1 cellular context compared by ENCODE assay signal in genomic region chr19:883661-884211, GRCh38.
TF ChIP-seq lines count a peak whose summit lies in the region.

No MANE protein-coding gene starts in this region.

TF ChIP-seq in HCT116, 20 proteins besides CTCF, POLR2A, EP300 and RAD21 (continued from another document):
- TF ChIP-seq ELF1 (IDR thresholded peaks at IDR 0.05; ENCODE audit: borderline replicate concordance, low read depth) (no peak), CBX3 (IDR thresholded peaks at IDR 0.05; ENCODE audit: low read depth) (peak; percentile 97), POLR2AphosphoS5 (IDR thresholded peaks at IDR 0.05; ENCODE audit: low read depth, low read length) (peak; percentile 67), FOSL1 (IDR thresholded peaks at IDR 0.05; ENCODE audit: low read depth) (peak; percentile 92), ZNF274 (IDR thresholded peaks at IDR 0.05; ENCODE audit: low read depth, low read length) (no peak), EGR1 (IDR thresholded peaks at IDR 0.05; ENCODE audit: low read depth) (no peak), YY1 (IDR thresholded peaks at IDR 0.05; ENCODE audit: extremely low read depth, insufficient replicate concordance, low read depth, low read length) (peak; percentile 20), ZFX (IDR thresholded peaks at IDR 0.05) (peak; percentile 70; the same call in 1 of the 2 replicates), SRF (IDR thresholded peaks at IDR 0.05; ENCODE audit: low read depth) (no peak; the same call in 1 of the 2 replicates), CEBPB (IDR thresholded peaks at IDR 0.05; ENCODE audit: low read depth) (no peak), EZH2phosphoT487 (IDR thresholded peaks at IDR 0.05; ENCODE audit: borderline replicate concordance) (no peak), REST (IDR thresholded peaks at IDR 0.05; ENCODE audit: low read depth) (no peak), ATF3 (IDR thresholded peaks at IDR 0.05) (no peak), JUND (IDR thresholded peaks at IDR 0.05) (peak; percentile 95), EZH2 (IDR thresholded peaks at IDR 0.05) (no peak)
